21 cellular contexts compared by ENCODE assay signal in genomic region chr16:85190572-85190971, GRCh38.
A peak's percentile ranks its signal among the peaks of the same experiment; 100 is the strongest.
DNase-seq lines count a peak whose midpoint lies in the region; ATAC-seq and TF ChIP-seq lines count a peak whose summit lies in the region.
"Had no signal": no experiment of that assay in that cellular context is flagged by ENCODE, and none has a peak within 500 bp of the region (broad histone marks: within the 10 kb centered on the region; RNA-seq: fewer than 3 reads in every experiment).

No MANE protein-coding gene starts in this region.

- H3K27me3 Mint-ChIP-seq in mesothelial cell of epicardium (ENCODE audit: low read depth), result no peaks in the 10 kb centered on the region
- no peaks in the 10 kb centered on the region for H3K27me3 Mint-ChIP-seq in stimulated activated naive CD8-positive, alpha-beta T cell treated with anti-CD3 and anti-CD28 coated beads, Interleukin-15, amount 100 ng/mL, for 72 hours

- no peak overlapping the region for H3K9ac ChIP-seq in IMR-90 (ENCODE audit: low read depth, low read length)

- peaks cover 11% of the 10 kb centered on the region for H3K9me3 Mint-ChIP-seq in mesothelial cell of epicardium
- H3K9me3 Mint-ChIP-seq in stimulated activated naive CD8-positive, alpha-beta T cell treated with anti-CD3 and anti-CD28 coated beads, Interleukin-15, amount 100 ng/mL, for 72 hours, result peaks cover 0 to 9% of the 10 kb centered on the region in 2 donors
- H3K9me3 Mint-ChIP-seq: H9 had no signal

- no peak overlapping the region; the same call in 1 of the 2 replicates for H3K14ac ChIP-seq in IMR-90 (replicated peaks; ENCODE audit: low read depth, low read length)

- intact Hi-C loops in IMR-90 (cut with micrococcal nuclease), result no loop called here
- intact Hi-C loops in left ventricle myocardium inferior (cut with micrococcal nuclease), result no loop called here
- intact Hi-C loops in posterior vena cava (cut with DNase I), result no loop called here

- peaks cover 24% of the 10 kb centered on the region for H3K36me3 Mint-ChIP-seq in mesothelial cell of epicardium

- H3K79me1 ChIP-seq in IMR-90 (ENCODE audit: low read depth in 1 of 2, low read length in 2 of 2), result peaks cover 53 to 83% of the 10 kb centered on the region in 2 experiments

- H2BK5ac ChIP-seq in IMR-90 (ENCODE audit: low read depth, low read length, poor library complexity, severe bottlenecking), result no peak overlapping the region

- POLR2A ChIA-PET in IMR-90 (lab: Charles Lee; ENCODE audit: unreplicated experiment), result no interaction called here

- H3K4me1 ChIP-seq in IMR-90 (ENCODE audit: control insufficient read depth, insufficient read depth, low read length) (peaks cover 27% of the 10 kb centered on the region), left ventricle myocardium inferior (peaks cover 51% of the 10 kb centered on the region)

- no peak overlapping the region for H3K23ac ChIP-seq in IMR-90 (ENCODE audit: low read depth, low read length)

- in situ Hi-C loops in IMR-90 (cut with MboI; ENCODE audit: low sequenced_read_pairs), result no loop called here

- no peak for TF ChIP-seq POLR2A in IMR-90 (IDR thresholded peaks at IDR 0.05; ENCODE audit: low read depth, low read length)

- TF ChIP-seq CTCF in IMR-90 (conservative IDR thresholded peaks at IDR 0.05; ENCODE audit: low read depth, low read length) (no peak), left ventricle myocardium inferior (IDR thresholded peaks at IDR 0.05; ENCODE audit: borderline replicate concordance) (no peak), mesothelial cell of epicardium (IDR thresholded peaks at IDR 0.05; ENCODE audit: unreplicated experiment) (no peak)

- no peak overlapping the region for H3K18ac ChIP-seq in IMR-90 (ENCODE audit: low read depth, low read length)

- peak; percentile 70 for DNase-seq in ELF-1 (ENCODE audit: low read depth, low spot score)
- no peak for DNase-seq in IMR-90
- no peak for DNase-seq in left ventricle myocardium inferior
- DNase-seq in posterior vena cava (ENCODE audit: low spot score), result peak; percentile 55
- DNase-seq in mesothelial cell of epicardium (ENCODE audit: low spot score in 2 of 2, unreplicated experiment in 2 of 2), result no peak
- DNase-seq in stimulated activated naive CD8-positive, alpha-beta T cell treated with anti-CD3 and anti-CD28 coated beads, Interleukin-15, amount 100 ng/mL, for 72 hours, result no peak
- no peak for DNase-seq in cerebellar nuclear complex (lab: John Stamatoyannopoulos, UW)
- DNase-seq: ACHN; AML-193; DMS79 treated with DMSO at 0.1 percent for 48 hours; H9; KG1; NCI-H1105 treated with DMSO at 0.1 percent for 48 hours; NCI-H1694; NCI-H2081 treated with DMSO at 0.1 percent for 48 hours; NCI-H446 treated with DMSO at 0.1 percent for 48 hours; NCI-H748 treated with DMSO at 0.1 percent for 48 hours; NK-92 treated with Interleukin-12 subunit alpha and Interleukin-12 subunit beta, amount 100 ng/mL, for 24 hours; Peyer's patch; SHP77 treated with DMSO at 0.1 percent for 48 hours had no signal

- H3K9me1 ChIP-seq in IMR-90 (ENCODE audit: insufficient read depth, low read length), result peaks cover 51% of the 10 kb centered on the region

- peak overlapping the region; percentile 28; the same call in 1 of the 2 replicates for H2BK120ac ChIP-seq in IMR-90 (ENCODE audit: low read depth, low read length)

- peak overlapping the region; percentile 59; the same call in 1 of the 2 replicates for H3K4ac ChIP-seq in IMR-90 (ENCODE audit: low read depth, low read length)

- no peak overlapping the region for H4K5ac ChIP-seq in IMR-90 (ENCODE audit: low read depth, low read length)

- H3K36me3 ChIP-seq in IMR-90 (ENCODE audit: control insufficient read depth, insufficient read depth, low read length) (peaks cover 5% of the 10 kb centered on the region), left ventricle myocardium inferior (no peaks in the 10 kb centered on the region)
- H3K36me3 ChIP-seq: Peyer's patch had no signal

- no peak overlapping the region for H4K91ac ChIP-seq in IMR-90 (ENCODE audit: insufficient read depth, low read depth, low read length)

- WGBS in IMR-90 (ENCODE audit: extremely low coverage in 2 of 2, insufficient read length in 1 of 2), 2 experiments, result 100% methylated on average over 1 of the region's 2 CpGs; no CpG with 5 or more reads in 1 of the 2 experiments

- ATAC-seq in IMR-90 (ENCODE audit: low read depth), result no peak
- ATAC-seq in stimulated activated naive CD8-positive, alpha-beta T cell treated with anti-CD3 and anti-CD28 coated beads, Interleukin-15, amount 100 ng/mL, for 72 hours, result no peak

- H3K4me1 Mint-ChIP-seq in mesothelial cell of epicardium, result peaks cover 49% of the 10 kb centered on the region
- H3K4me1 Mint-ChIP-seq in stimulated activated naive CD8-positive, alpha-beta T cell treated with anti-CD3 and anti-CD28 coated beads, Interleukin-15, amount 100 ng/mL, for 72 hours, result no peaks in the 10 kb centered on the region

- H4K20me1 ChIP-seq in IMR-90 (ENCODE audit: insufficient read depth, low read length), result peaks cover 27% of the 10 kb centered on the region

- no peak overlapping the region for H3K4me3 Mint-ChIP-seq in mesothelial cell of epicardium
- H3K4me3 Mint-ChIP-seq in stimulated activated naive CD8-positive, alpha-beta T cell treated with anti-CD3 and anti-CD28 coated beads, Interleukin-15, amount 100 ng/mL, for 72 hours, result no peak overlapping the region
- H3K4me3 Mint-ChIP-seq: H9 had no signal

- no peak overlapping the region for H2AFZ ChIP-seq in IMR-90 (replicated peaks; ENCODE audit: low read length, poor library complexity)

- H3K56ac ChIP-seq in IMR-90 (ENCODE audit: extremely low read depth, insufficient read depth, low read length), result no peak overlapping the region

- CTCF ChIA-PET in IMR-90 (lab: Yijun Ruan, JAX), result no interaction called here

- H3K27me3 ChIP-seq in IMR-90 (ENCODE audit: control insufficient read depth, insufficient read depth, low read length), result no peaks in the 10 kb centered on the region
- H3K27me3 ChIP-seq in left ventricle myocardium inferior (ENCODE audit: low read depth), result no peaks in the 10 kb centered on the region
- H3K27me3 ChIP-seq: Peyer's patch had no signal

- no peak overlapping the region for H2AK9ac ChIP-seq in IMR-90 (replicated peaks; ENCODE audit: low read depth, low read length, poor library complexity)

- H3K9me3 ChIP-seq in IMR-90 (ENCODE audit: control insufficient read depth, insufficient read depth, low read length), result no peaks in the 10 kb centered on the region
- H3K9me3 ChIP-seq in left ventricle myocardium inferior (replicated peaks), result peaks cover 30% of the 10 kb centered on the region
- H3K9me3 ChIP-seq: Peyer's patch had no signal

- no peak overlapping the region for H3K4me2 ChIP-seq in IMR-90 (ENCODE audit: low read depth, low read length)

- H3K4me3 ChIP-seq in IMR-90 (ENCODE audit: insufficient read depth, low read depth, low read length), result no peak overlapping the region
- no peak overlapping the region for H3K4me3 ChIP-seq in left ventricle myocardium inferior
- H3K4me3 ChIP-seq: Peyer's patch had no signal

- H2BK20ac ChIP-seq in IMR-90 (ENCODE audit: low read depth, low read length), result no peak overlapping the region; the same call in 1 of the 2 replicates

- no TSS peak for BruUV-seq in IMR-90 (replicated peaks; lab: Mats Ljungman, UMichigan)

- H3K27ac ChIP-seq in IMR-90 (ENCODE audit: insufficient read depth, low read length) (no peak overlapping the region), left ventricle myocardium inferior (replicated peaks) (peak overlapping the region; percentile 33)
- H3K27ac ChIP-seq: C4-2B, Peyer's patch had no signal

- H2BK15ac ChIP-seq in IMR-90 (ENCODE audit: low read depth, low read length), result no peak overlapping the region

- H2AK5ac ChIP-seq in IMR-90 (ENCODE audit: low read depth, low read length), result peak overlapping the region; percentile 63; the same call in 1 of the 2 replicates

- no peak overlapping the region for H3K27ac Mint-ChIP-seq in mesothelial cell of epicardium
- no peak overlapping the region for H3K27ac Mint-ChIP-seq in stimulated activated naive CD8-positive, alpha-beta T cell treated with anti-CD3 and anti-CD28 coated beads, Interleukin-15, amount 100 ng/mL, for 72 hours
- H3K27ac Mint-ChIP-seq: H9 had no signal

- dilution Hi-C loops in IMR-90 (cut with HindIII; ENCODE audit: low sequenced_read_pairs, unreplicated experiment), result no loop called here

- no peak overlapping the region for H4K8ac ChIP-seq in IMR-90 (ENCODE audit: low read depth in 2 of 2, low read length in 2 of 2)

- no peak for TF ChIP-seq RAD21 in IMR-90 (IDR thresholded peaks at IDR 0.05; ENCODE audit: low read length)

TF ChIP-seq in IMR-90, 13 proteins besides CTCF, POLR2A, EP300 and RAD21:
- TF ChIP-seq CHD1 (IDR thresholded peaks at IDR 0.05; ENCODE audit: low read depth, low read length) (no peak), ELK1 (IDR thresholded peaks at IDR 0.05; ENCODE audit: borderline replicate concordance, low read depth, low read length) (no peak), MAZ (IDR thresholded peaks at IDR 0.05; ENCODE audit: borderline replicate concordance, low read depth, low read length) (no peak), CEBPB (IDR thresholded peaks at IDR 0.05; ENCODE audit: low read depth, low read length) (no peak), NFE2L2 (IDR thresholded peaks at IDR 0.05; ENCODE audit: low read depth, low read length) (no peak), SMC3 (IDR thresholded peaks at IDR 0.05; ENCODE audit: low read depth, low read length) (no peak)

Comparison
In these comparisons a context has a peak if more than half of its experiments do, and no peak if none do; other contexts are left out.
1. DNase-seq: peak in ELF-1 (single experiment) and posterior vena cava (single experiment); none in IMR-90 (single experiment), left ventricle myocardium inferior (single experiment), mesothelial cell of epicardium (0 of 2), stimulated activated naive CD8-positive, alpha-beta T cell treated with anti-CD3 and anti-CD28 coated beads, Interleukin-15, amount 100 ng/mL, for 72 hours (0 of 2) and cerebellar nuclear complex (0 of 2).